Comparison of ENCODE assay signal across 9 cellular contexts in genomic region chr12:53751336-53752191, GRCh38. TPM values are rescaled to one million over a fixed set of nuclear protein-coding genes. Genes with fewer than 3 reads are reported as not detected.
A peak's percentile ranks its signal among the peaks of the same experiment; 100 is the strongest.
DNase-seq lines count a peak whose midpoint lies in the region; ATAC-seq, FAIRE-seq and TF ChIP-seq lines count a peak whose summit lies in the region.
"Had no signal": no experiment of that assay in that cellular context is flagged by ENCODE, and none has a peak within 500 bp of the region (broad histone marks: within the 10 kb centered on the region; RNA-seq: fewer than 3 reads in every experiment).

TSS of gene CISTR (minus strand) at chr12:53751979.

- in situ Hi-C loops in GM18951 (cut with MboI; ENCODE audit: low sequenced_read_pairs, unreplicated experiment) (no loop called here), brain microvascular endothelial cell (cut with HindIII; ENCODE audit: low pct_ligation_motif_present, low sequenced_read_pairs) (no loop called here), HepG2 (cut with HindIII; ENCODE audit: extremely low pct_ligation_motif_present, low pct_unique_long_range_greater_than_20kb) (loop anchor here (10.0 kb wide), 1 partner anchor 463 kb away; no protein-coding TSS in a partner anchor)

- no peak within 1 kb of the TSS for H3K27ac ChIP-seq in brain microvascular endothelial cell
- no peak within 1 kb of the TSS for H3K27ac ChIP-seq in HepG2 (ENCODE audit: extremely low read length, insufficient read depth, low read length)
- H3K27ac ChIP-seq in testis = no peak within 1 kb of the TSS

- no peak within 1 kb of the TSS for H3K9ac ChIP-seq in HepG2 (ENCODE audit: insufficient read depth, low read depth, low read length)

- no peak for TF ChIP-seq RAD21 in HepG2 (CRISPR knock-in tag; IDR thresholded peaks at IDR 0.05)

- intact Hi-C loops in HepG2 (cut with micrococcal nuclease; ENCODE audit: unreplicated experiment) = no loop called here
- intact Hi-C loops in testis (cut with DNase I; ENCODE audit: low total_unique reads) = no loop called here

- H3K79me2 ChIP-seq in HepG2 (ENCODE audit: insufficient read depth, low read length) = no peaks in the 10 kb centered on the region

- DNase-seq in AG04449 (ENCODE audit: low read depth, low spot score) = no peak
- DNase-seq in NCI-H526 treated with DMSO at 0.1 percent for 48 hours (lab: John Stamatoyannopoulos, UW) = peak; percentile 63
- DNase-seq in brain microvascular endothelial cell = no peak
- DNase-seq in HepG2 (ENCODE audit: low spot score) = no peak
- DNase-seq in testis = no peak
- no peak for DNase-seq in NCI-H510A treated with DMSO at 0.1 percent for 48 hours (lab: John Stamatoyannopoulos, UW)

- 3% methylated on average over 48 of the region's 76 CpGs for WGBS in HepG2 (ENCODE audit: low lambda C conversion rate)
- 3% methylated on average over 34 to 76 of the region's 76 CpGs for WGBS in testis, 2 donors

- H3K4me3 ChIP-seq in AG04449 (ENCODE audit: low read depth, low read length) (peak within 1 kb of the TSS; percentile 30), brain microvascular endothelial cell (ENCODE audit: low read depth, low read length) (peak within 1 kb of the TSS; percentile 20), HepG2 (replicated peaks in 1 of 3; ENCODE audit: insufficient read depth in 1 of 3, low read depth in 2 of 3, low read length in 3 of 3) (peak within 1 kb of the TSS; percentile 38 to 73 (median 45)), testis (peak within 1 kb of the TSS; percentile 41 to 65)

- BruUV-seq in HepG2 (replicated peaks; lab: Mats Ljungman, UMichigan) = no TSS peak

- no peaks in the 10 kb centered on the region for H4K20me1 ChIP-seq in HepG2 (ENCODE audit: insufficient read depth, low read length)

- H3K27me3 ChIP-seq in brain microvascular endothelial cell (replicated peaks) (peaks cover 89% of the 10 kb centered on the region), HepG2 (ENCODE audit: control insufficient read depth in 1 of 2, insufficient read depth in 2 of 2, low read length in 2 of 2) (peaks cover 9 to 93% of the 10 kb centered on the region in 2 experiments; a peak in 4 of 5 replicates), testis (no peaks in the 10 kb centered on the region)

- ATAC-seq in HepG2 (peak; percentile 35), HG03378 (IDR thresholded peaks at IDR 0.05; ENCODE audit: unreplicated experiment) (no peak)
- ATAC-seq: HCT116 had no signal

- CTCF ChIA-PET in AG04449 (lab: Yijun Ruan, JAX) = interaction anchor here (0.7 to 7.8 kb wide), 8 partner anchors 9 to 407 kb away, joined by 3 to 71 read pairs (median 16); no protein-coding TSS in a partner anchor
- CTCF ChIA-PET in HepG2 (lab: Yijun Ruan, JAX; ENCODE audit: low intra/inter-chr PET ratio, low total read pairs) = no interaction called here

- H3K9me3 ChIP-seq in HepG2 (ENCODE audit: low read length) (no peaks in the 10 kb centered on the region), testis (no peaks in the 10 kb centered on the region)

- TF ChIP-seq EP300 in HepG2 (IDR thresholded peaks at IDR 0.05; ENCODE audit: low read depth in 2 of 2, low read length in 2 of 2) (no peak), HepG2 (CRISPR knock-in tag; IDR thresholded peaks at IDR 0.05; ENCODE audit: borderline replicate concordance) (no peak)

- no peak for TF ChIP-seq CTCF in AG04449 (IDR thresholded peaks at IDR 0.05; ENCODE audit: insufficient read depth, low read length, missing control alignments)
- no peak for TF ChIP-seq CTCF in brain microvascular endothelial cell (IDR thresholded peaks at IDR 0.05; ENCODE audit: low read depth, low read length, missing control alignments)
- no peak for TF ChIP-seq CTCF in HepG2 (CRISPR knock-in tag; IDR thresholded peaks at IDR 0.05)
- no peak for TF ChIP-seq CTCF in testis (IDR thresholded peaks at IDR 0.05)

- TF ChIP-seq POLR2A in GM18951 (IDR thresholded peaks at IDR 0.05; ENCODE audit: extremely low read depth, insufficient read depth, insufficient read length) (peak; percentile 28), HepG2 (IDR thresholded peaks at IDR 0.05; ENCODE audit: insufficient read depth in 1 of 2, low read depth in 2 of 2, low read length in 2 of 2) (no peak), testis (IDR thresholded peaks at IDR 0.05) (no peak)

- H3K4me2 ChIP-seq in HepG2 (ENCODE audit: low read depth, low read length) = peak within 1 kb of the TSS; percentile 87

- no peak for FAIRE-seq in HepG2 (lab: Jason Lieb, UNC)

- H2AFZ ChIP-seq in HepG2 (ENCODE audit: low read length) = no peak within 1 kb of the TSS

- no peaks in the 10 kb centered on the region for H3K36me3 ChIP-seq in brain microvascular endothelial cell (replicated peaks)
- no peaks in the 10 kb centered on the region for H3K36me3 ChIP-seq in HepG2 (replicated peaks in 1 of 2; ENCODE audit: control insufficient read depth in 1 of 2, insufficient read depth in 2 of 2, low read length in 2 of 2)
- H3K36me3 ChIP-seq in testis (ENCODE audit: low read depth, missing control alignments) = no peaks in the 10 kb centered on the region

- peaks cover 18% of the 10 kb centered on the region for H3K4me1 ChIP-seq in HepG2 (ENCODE audit: insufficient read depth, low read length)
- peaks cover 12% of the 10 kb centered on the region for H3K4me1 ChIP-seq in testis

- POLR2A ChIA-PET in AG04449 (lab: Yijun Ruan, JAX) = no interaction called here
- POLR2A ChIA-PET in HepG2 (lab: Yijun Ruan, JAX) = no interaction called here

TF ChIP-seq in HepG2, 621 proteins besides CTCF, POLR2A, EP300 and RAD21 (continues in another document):
- no peak for TF ChIP-seq CBFB (CRISPR knock-in tag; IDR thresholded peaks at IDR 0.05)
- TF ChIP-seq, protein P1, sequence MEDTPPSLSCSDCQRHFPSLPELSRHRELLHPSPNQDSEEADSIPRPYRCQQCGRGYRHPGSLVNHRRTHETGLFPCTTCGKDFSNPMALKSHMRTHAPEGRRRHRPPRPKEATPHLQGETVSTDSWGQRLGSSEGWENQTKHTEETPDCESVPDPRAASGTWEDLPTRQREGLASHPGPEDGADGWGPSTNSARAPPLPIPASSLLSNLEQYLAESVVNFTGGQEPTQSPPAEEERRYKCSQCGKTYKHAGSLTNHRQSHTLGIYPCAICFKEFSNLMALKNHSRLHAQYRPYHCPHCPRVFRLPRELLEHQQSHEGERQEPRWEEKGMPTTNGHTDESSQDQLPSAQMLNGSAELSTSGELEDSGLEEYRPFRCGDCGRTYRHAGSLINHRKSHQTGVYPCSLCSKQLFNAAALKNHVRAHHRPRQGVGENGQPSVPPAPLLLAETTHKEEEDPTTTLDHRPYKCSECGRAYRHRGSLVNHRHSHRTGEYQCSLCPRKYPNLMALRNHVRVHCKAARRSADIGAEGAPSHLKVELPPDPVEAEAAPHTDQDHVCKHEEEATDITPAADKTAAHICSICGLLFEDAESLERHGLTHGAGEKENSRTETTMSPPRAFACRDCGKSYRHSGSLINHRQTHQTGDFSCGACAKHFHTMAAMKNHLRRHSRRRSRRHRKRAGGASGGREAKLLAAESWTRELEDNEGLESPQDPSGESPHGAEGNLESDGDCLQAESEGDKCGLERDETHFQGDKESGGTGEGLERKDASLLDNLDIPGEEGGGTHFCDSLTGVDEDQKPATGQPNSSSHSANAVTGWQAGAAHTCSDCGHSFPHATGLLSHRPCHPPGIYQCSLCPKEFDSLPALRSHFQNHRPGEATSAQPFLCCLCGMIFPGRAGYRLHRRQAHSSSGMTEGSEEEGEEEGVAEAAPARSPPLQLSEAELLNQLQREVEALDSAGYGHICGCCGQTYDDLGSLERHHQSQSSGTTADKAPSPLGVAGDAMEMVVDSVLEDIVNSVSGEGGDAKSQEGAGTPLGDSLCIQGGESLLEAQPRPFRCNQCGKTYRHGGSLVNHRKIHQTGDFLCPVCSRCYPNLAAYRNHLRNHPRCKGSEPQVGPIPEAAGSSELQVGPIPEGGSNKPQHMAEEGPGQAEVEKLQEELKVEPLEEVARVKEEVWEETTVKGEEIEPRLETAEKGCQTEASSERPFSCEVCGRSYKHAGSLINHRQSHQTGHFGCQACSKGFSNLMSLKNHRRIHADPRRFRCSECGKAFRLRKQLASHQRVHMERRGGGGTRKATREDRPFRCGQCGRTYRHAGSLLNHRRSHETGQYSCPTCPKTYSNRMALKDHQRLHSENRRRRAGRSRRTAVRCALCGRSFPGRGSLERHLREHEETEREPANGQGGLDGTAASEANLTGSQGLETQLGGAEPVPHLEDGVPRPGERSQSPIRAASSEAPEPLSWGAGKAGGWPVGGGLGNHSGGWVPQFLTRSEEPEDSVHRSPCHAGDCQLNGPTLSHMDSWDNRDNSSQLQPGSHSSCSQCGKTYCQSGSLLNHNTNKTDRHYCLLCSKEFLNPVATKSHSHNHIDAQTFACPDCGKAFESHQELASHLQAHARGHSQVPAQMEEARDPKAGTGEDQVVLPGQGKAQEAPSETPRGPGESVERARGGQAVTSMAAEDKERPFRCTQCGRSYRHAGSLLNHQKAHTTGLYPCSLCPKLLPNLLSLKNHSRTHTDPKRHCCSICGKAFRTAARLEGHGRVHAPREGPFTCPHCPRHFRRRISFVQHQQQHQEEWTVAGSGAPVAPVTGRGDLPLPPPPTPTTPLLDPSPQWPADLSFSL (CRISPR knock-in tag; IDR thresholded peaks at IDR 0.05) = no peak
- 0 out of 2 replicates have a peak, but pooled peaks have one; percentile 31 for TF ChIP-seq PHF8 (CRISPR knock-in tag; IDR thresholded peaks at IDR 0.05)

RNA-seq across cellular contexts. Expression of gene CISTR, which starts in this region (rescaled TPM):
- total RNA-seq in HepG2 (2016; rRNA removed; fragmentation: Illumina TruSeq; extraction: Trizol) = not detected in 2 replicates
- not detected in 2 replicates for total RNA-seq in HepG2 (2016; cell fraction: cytosol; rRNA removed; fragmentation: Illumina TruSeq; extraction: Trizol; ENCODE audit: low read depth)
- not detected in 2 replicates for total RNA-seq in HepG2 (2016; cell fraction: insoluble cytoplasmic fraction; rRNA removed; fragmentation: Illumina TruSeq; extraction: Trizol)
- not detected in 2 replicates for total RNA-seq in HepG2 (2016; cell fraction: membrane; rRNA removed; fragmentation: Illumina TruSeq; extraction: Trizol)
- not detected in 2 replicates for total RNA-seq in HepG2 (2016; cell fraction: nucleus; rRNA removed; fragmentation: Illumina TruSeq; extraction: Trizol)
- polyA plus RNA-seq in HepG2 (2011; rRNA removed) = not detected in 2 replicates
- polyA plus RNA-seq in HepG2 (2011; cell fraction: cytosol; rRNA removed) = not detected in 2 replicates
- polyA plus RNA-seq in HepG2 (2011; cell fraction: nucleus; rRNA removed) = not detected in 2 replicates
- polyA plus RNA-seq in HepG2 (2012) = not detected in 2 replicates
- not detected in 2 replicates for polyA plus RNA-seq in HepG2 (2016; cell fraction: cytosol; fragmentation: Illumina TruSeq; extraction: Trizol; ENCODE audit: low read depth)
- polyA plus RNA-seq in HepG2 (2016; cell fraction: insoluble cytoplasmic fraction; fragmentation: Illumina TruSeq; extraction: Trizol; ENCODE audit: low read depth) = not detected in 2 replicates
- polyA plus RNA-seq in HepG2 (2016; cell fraction: membrane; fragmentation: Illumina TruSeq; extraction: Trizol; ENCODE audit: low read depth) = not detected in 2 replicates
- polyA plus RNA-seq in HepG2 (2016; cell fraction: nucleus; fragmentation: Illumina TruSeq; extraction: Trizol; ENCODE audit: insufficient read depth, low read depth) = not detected in 2 replicates
- polyA minus RNA-seq in HepG2 (2011; rRNA and poly(A)+ RNA removed; ENCODE audit: low replicate concordance) = not detected in 2 replicates
- not detected in 2 replicates for polyA minus RNA-seq in HepG2 (2011; cell fraction: cytosol; rRNA and poly(A)+ RNA removed)
- polyA minus RNA-seq in HepG2 (2011; cell fraction: nucleus; rRNA and poly(A)+ RNA removed) = not detected in 2 replicates
- total RNA-seq in testis = not detected
- not detected for polyA plus RNA-seq in testis (ENCODE audit: insufficient read depth, low read depth, low replicate concordance)

Comparison
In these comparisons a context has a peak if more than half of its experiments do, and no peak if none do; other contexts are left out.
1. Peak in ATAC-seq, H3K4me3 ChIP-seq and H3K4me2 ChIP-seq in HepG2; RNA of the gene not detected or under 1 TPM.